ENCODE assay signal across 20 cellular contexts in the genomic region with DNA sequence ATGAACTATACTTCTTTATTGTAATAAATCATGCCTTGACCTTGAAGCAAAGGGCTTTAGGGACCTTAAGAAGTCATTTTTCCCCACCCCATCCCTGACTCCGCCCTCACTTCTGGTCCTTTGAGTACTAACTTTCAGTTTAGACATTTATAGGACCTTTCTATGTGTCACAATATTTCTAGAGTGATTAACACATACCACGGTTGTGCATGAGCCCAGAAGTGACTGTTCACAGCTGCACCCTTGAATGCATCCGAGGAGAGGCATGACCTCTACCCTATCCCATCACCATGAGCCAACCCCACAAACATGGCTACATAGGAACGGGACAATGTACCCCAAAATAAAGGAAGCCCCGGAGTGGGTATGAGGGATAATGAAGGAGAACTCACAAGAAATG.
DNase-seq lines count a peak whose midpoint lies in the region; ATAC-seq, FAIRE-seq and TF ChIP-seq lines count a peak whose summit lies in the region.
"Had no signal": no experiment of that assay in that cellular context is flagged by ENCODE, and none has a peak within 500 bp of the region (broad histone marks: within the 10 kb centered on the region; RNA-seq: fewer than 3 reads in every experiment).

No MANE protein-coding gene starts in this region.

- no peaks in the 10 kb centered on the region for H3K36me3 Mint-ChIP-seq in GM23338 (ENCODE audit: low read depth)
- H3K36me3 Mint-ChIP-seq: IgD-negative memory B cell had no signal

- intact Hi-C loops in HepG2 (cut with micrococcal nuclease; ENCODE audit: unreplicated experiment) = no loop called here
- intact Hi-C loops in gastrocnemius medialis (cut with DNase I; ENCODE audit: low total_unique reads) = no loop called here

- WGBS in A549 (ENCODE audit: missing lambda C conversion rate) = 48% methylated on average over 5 of the region's 5 CpGs
- 9% methylated on average over 5 of the region's 5 CpGs for WGBS in HepG2 (ENCODE audit: low lambda C conversion rate)

- peaks cover 31% of the 10 kb centered on the region for H3K4me1 ChIP-seq in A549
- peaks cover 32% of the 10 kb centered on the region for H3K4me1 ChIP-seq in GM23338 (ENCODE audit: insufficient read depth)
- H3K4me1 ChIP-seq in HepG2 (ENCODE audit: insufficient read depth, low read length) = peaks cover 14% of the 10 kb centered on the region
- no peaks in the 10 kb centered on the region for H3K4me1 ChIP-seq in gastrocnemius medialis

- no peaks in the 10 kb centered on the region for H3K9me3 Mint-ChIP-seq in GM23338
- H3K9me3 Mint-ChIP-seq: HFFc6 had no signal

- TF ChIP-seq EP300 in A549 (IDR thresholded peaks at IDR 0.05) (no peak), HepG2 (IDR thresholded peaks at IDR 0.05; ENCODE audit: low read depth in 2 of 2, low read length in 2 of 2) (no peak), HepG2 (CRISPR knock-in tag; IDR thresholded peaks at IDR 0.05; ENCODE audit: borderline replicate concordance) (no peak)

- POLR2A ChIA-PET in A549 (lab: Yijun Ruan, JAX) = no interaction called here
- POLR2A ChIA-PET in HepG2 (lab: Yijun Ruan, JAX) = no interaction called here

- H4K20me1 ChIP-seq in GM23338 (replicated peaks; ENCODE audit: insufficient read depth) = no peaks in the 10 kb centered on the region
- H4K20me1 ChIP-seq in HepG2 (ENCODE audit: insufficient read depth, low read length) = no peaks in the 10 kb centered on the region

- BruUV-seq in HepG2 (replicated peaks; lab: Mats Ljungman, UMichigan) = no TSS peak

- TF ChIP-seq POLR2A in A549 (IDR thresholded peaks at IDR 0.05; ENCODE audit: low read length) (no peak), HepG2 (IDR thresholded peaks at IDR 0.05; ENCODE audit: insufficient read depth in 1 of 2, low read depth in 2 of 2, low read length in 2 of 2) (no peak), gastrocnemius medialis (IDR thresholded peaks at IDR 0.05) (no peak)

- FAIRE-seq in A549 (lab: Jason Lieb, UNC) (no peak), HepG2 (lab: Jason Lieb, UNC) (no peak)
- FAIRE-seq: D721Med, GM18507 had no signal

- H3K27me3 Mint-ChIP-seq in GM23338 (ENCODE audit: insufficient read depth, low read depth, poor library complexity) = peaks cover 8% of the 10 kb centered on the region

- TF ChIP-seq CTCF in A549 (IDR thresholded peaks at IDR 0.05) (no peak), GM23338 (conservative IDR thresholded peaks at IDR 0.05; ENCODE audit: low read depth in 2 of 2) (no peak), HepG2 (CRISPR knock-in tag; IDR thresholded peaks at IDR 0.05) (no peak), gastrocnemius medialis (IDR thresholded peaks at IDR 0.05 in 4 of 5, conservative IDR thresholded peaks at IDR 0.05 in 1 of 5) (no peak)

- H3K4me2 ChIP-seq in A549 (0 out of 3 replicates have a peak overlapping the region, but pooled peaks have one; percentile 12), GM23338 (no peak overlapping the region), HepG2 (ENCODE audit: low read depth, low read length) (no peak overlapping the region)

- H3F3A ChIP-seq in GM23338 (replicated peaks; ENCODE audit: low read depth) = no peaks in the 10 kb centered on the region

- TF ChIP-seq RAD21 in A549 (conservative IDR thresholded peaks at IDR 0.05 in 1 of 2, IDR thresholded peaks at IDR 0.05 in 1 of 2) (no peak), HepG2 (CRISPR knock-in tag; IDR thresholded peaks at IDR 0.05) (no peak)

- H3K79me2 ChIP-seq in GM23338 (replicated peaks; ENCODE audit: insufficient read depth) (no peaks in the 10 kb centered on the region), HepG2 (ENCODE audit: insufficient read depth, low read length) (no peaks in the 10 kb centered on the region)

- H3K36me3 ChIP-seq in GM23338 (ENCODE audit: insufficient read depth) = no peaks in the 10 kb centered on the region
- H3K36me3 ChIP-seq in HepG2 (replicated peaks in 1 of 2; ENCODE audit: control insufficient read depth in 1 of 2, insufficient read depth in 2 of 2, low read length in 2 of 2) = no peaks in the 10 kb centered on the region
- no peaks in the 10 kb centered on the region for H3K36me3 ChIP-seq in gastrocnemius medialis
- H3K36me3 ChIP-seq: upper lobe of right lung, WERI-Rb-1 had no signal

- CTCF ChIA-PET in A549 (lab: Yijun Ruan, JAX) = no interaction called here
- CTCF ChIA-PET in HepG2 (lab: Yijun Ruan, JAX; ENCODE audit: low intra/inter-chr PET ratio, low total read pairs) = no interaction called here

- no peaks in the 10 kb centered on the region for H3K9me2 ChIP-seq in GM23338 (ENCODE audit: insufficient read depth)

- peaks cover 31% of the 10 kb centered on the region for H3K4me1 Mint-ChIP-seq in GM23338

- H3K27ac Mint-ChIP-seq in GM23338 = no peak overlapping the region
- H3K27ac Mint-ChIP-seq: activated CD8-positive, alpha-beta T cell treated with anti-CD3 and anti-CD28 coated beads, Interleukin-2, amount 10 ng/mL, durations not matched to agents 7 days and 5 days; activated T-helper 1 cell treated with anti-CD3 and anti-CD28 coated beads, Interleukin-12 subunit alpha, Interleukin-12 subunit beta, Interleukin-2, Interleukin-4 antibody, amounts not matched to agents 30 ng/mL and 10 ng/mL and 1 ng/mL, durations not matched to agents 14 hours and 24 hours and 36 hours; HFFc6; IgD-negative memory B cell had no signal

- ATAC-seq in A549 = no peak
- no peak for ATAC-seq in GM23338
- no peak for ATAC-seq in HepG2
- ATAC-seq in gastrocnemius medialis = no peak
- ATAC-seq: activated CD8-positive, alpha-beta T cell treated with anti-CD3 and anti-CD28 coated beads, Interleukin-2, amount 10 ng/mL, durations not matched to agents 7 days and 5 days; PC-3; upper lobe of right lung had no signal

- in situ Hi-C loops in HepG2 (cut with HindIII; ENCODE audit: extremely low pct_ligation_motif_present, low pct_unique_long_range_greater_than_20kb) (no loop called here), gastrocnemius medialis (cut with MboI; ENCODE audit: low sequenced_read_pairs in 4 of 4) (no loop called here)

- H3K9me3 ChIP-seq in A549 = no peaks in the 10 kb centered on the region
- no peaks in the 10 kb centered on the region for H3K9me3 ChIP-seq in HepG2 (ENCODE audit: low read length)
- H3K9me3 ChIP-seq in gastrocnemius medialis = no peaks in the 10 kb centered on the region
- H3K9me3 ChIP-seq: upper lobe of right lung had no signal

- H2AFZ ChIP-seq in GM23338 (0 out of 2 replicates have a peak overlapping the region, but pooled peaks have one; percentile 32), HepG2 (ENCODE audit: low read length) (no peak overlapping the region)

- H3K27me3 ChIP-seq in GM23338 (ENCODE audit: insufficient read depth) (no peaks in the 10 kb centered on the region), HepG2 (ENCODE audit: control insufficient read depth in 1 of 2, insufficient read depth in 2 of 2, low read length in 2 of 2) (peaks cover 0 to 10% of the 10 kb centered on the region in 2 experiments; a peak in 3 of 5 replicates), gastrocnemius medialis (peaks cover 0 to 6% (median 2%) of the 10 kb centered on the region in 3 donors)
- H3K27me3 ChIP-seq: upper lobe of right lung had no signal

- no peak for DNase-seq in A549 (ENCODE audit: low read depth in 1 of 2, low spot score in 1 of 2)
- DNase-seq in GM23338 (ENCODE audit: low spot score) = no peak
- peak; percentile 30 for DNase-seq in SIG-M5 (lab: John Stamatoyannopoulos, UW)
- DNase-seq in kidney tubule cell (ENCODE audit: low spot score) = peak; percentile 23
- DNase-seq in retina = no peak
- no peak for DNase-seq in HepG2 (ENCODE audit: low spot score)
- no peak for DNase-seq in gastrocnemius medialis
- DNase-seq in HUDEP-2 (lab: John Stamatoyannopoulos, UW; ENCODE audit: unreplicated experiment in 76 of 76) = no peak
- DNase-seq: activated CD8-positive, alpha-beta T cell treated with anti-CD3 and anti-CD28 coated beads, Interleukin-2, amount 10 ng/mL, durations not matched to agents 7 days and 5 days; amniotic stem cell; foreskin melanocyte; HFFc6; NCI-H1436 treated with DMSO at 0.1 percent for 48 hours; PC-3; upper lobe of right lung; WERI-Rb-1 had no signal

- H3K4me3 Mint-ChIP-seq in GM23338 = no peak overlapping the region
- H3K4me3 Mint-ChIP-seq: activated CD8-positive, alpha-beta T cell treated with anti-CD3 and anti-CD28 coated beads, Interleukin-2, amount 10 ng/mL, durations not matched to agents 7 days and 5 days; activated T-helper 1 cell treated with anti-CD3 and anti-CD28 coated beads, Interleukin-12 subunit alpha, Interleukin-12 subunit beta, Interleukin-2, Interleukin-4 antibody, amounts not matched to agents 30 ng/mL and 10 ng/mL and 1 ng/mL, durations not matched to agents 14 hours and 24 hours and 36 hours; HFFc6 had no signal

- no peak overlapping the region for H3K9ac ChIP-seq in HepG2 (ENCODE audit: insufficient read depth, low read depth, low read length)

- H3K27ac ChIP-seq in A549 (no peak overlapping the region), GM23338 (ENCODE audit: low read depth) (no peak overlapping the region), HepG2 (ENCODE audit: extremely low read length, insufficient read depth, low read length) (no peak overlapping the region), gastrocnemius medialis (no peak overlapping the region)
- H3K27ac ChIP-seq: upper lobe of right lung, WERI-Rb-1 had no signal

- H3K4me3 ChIP-seq in A549 (no peak overlapping the region), GM23338 (no peak overlapping the region), HepG2 (replicated peaks in 1 of 3; ENCODE audit: insufficient read depth in 1 of 3, low read depth in 2 of 3, low read length in 3 of 3) (no peak overlapping the region), gastrocnemius medialis (no peak overlapping the region)
- H3K4me3 ChIP-seq: upper lobe of right lung had no signal

TF ChIP-seq in A549, 52 proteins besides CTCF, POLR2A, EP300 and RAD21 (continues in another document):
- no peak for TF ChIP-seq RFX5 (IDR thresholded peaks at IDR 0.05)
- TF ChIP-seq EHF (CRISPR knock-in tag; IDR thresholded peaks at IDR 0.05) = no peak

TF ChIP-seq in HepG2, 621 proteins besides CTCF, POLR2A, EP300 and RAD21 (continues in another document):
- no peak for TF ChIP-seq MLLT10 (CRISPR knock-in tag; IDR thresholded peaks at IDR 0.05)
- TF ChIP-seq ZFP36 (IDR thresholded peaks at IDR 0.05; ENCODE audit: borderline replicate concordance, low read depth, low read length, partially characterized antibody) = no peak
- TF ChIP-seq KAT7 (CRISPR knock-in tag; IDR thresholded peaks at IDR 0.05; ENCODE audit: borderline replicate concordance) = no peak

Comparison
In these comparisons a context has a peak if more than half of its experiments do, and no peak if none do; other contexts are left out.
1. DNase-seq: peak in SIG-M5 (single experiment) and kidney tubule cell (single experiment); none in A549 (0 of 2), GM23338 (single experiment), retina (single experiment), HepG2 (single experiment), gastrocnemius medialis (0 of 2) and HUDEP-2 (0 of 76).